15 cellular contexts compared by ENCODE assay signal in the genomic region with DNA sequence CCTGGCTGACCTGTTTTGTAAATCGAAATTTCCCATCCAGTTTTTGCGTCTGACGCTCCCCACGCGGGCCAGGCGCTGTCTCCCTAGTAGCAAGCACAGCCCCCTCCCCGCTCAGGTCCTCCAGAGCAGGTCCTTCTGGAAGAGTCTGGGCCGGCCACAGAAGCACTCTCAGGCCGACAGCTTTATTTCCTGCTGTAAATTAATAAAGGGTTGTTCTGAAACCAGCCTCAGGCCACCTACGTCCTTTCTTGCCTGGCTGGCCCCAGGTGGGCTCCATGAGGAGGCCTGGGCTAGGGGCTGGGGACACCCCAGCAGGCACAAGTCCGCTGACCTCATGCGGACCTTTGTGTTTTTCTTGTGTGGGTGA. TPM values are rescaled to one million over a fixed set of nuclear protein-coding genes. Genes with fewer than 3 reads are reported as not detected.
DNase-seq lines count a peak whose midpoint lies in the region; ATAC-seq and TF ChIP-seq lines count a peak whose summit lies in the region.
"Had no signal": no experiment of that assay in that cellular context is flagged by ENCODE, and none has a peak within 500 bp of the region (broad histone marks: within the 10 kb centered on the region; RNA-seq: fewer than 3 reads in every experiment).

No MANE protein-coding gene starts in this region.

- DNase-seq in BE2C: peak; percentile 11
- DNase-seq in left ventricle myocardium superior: peak; percentile 26
- DNase-seq in progenitor cell of endocrine pancreas (ENCODE audit: low spot score, unreplicated experiment): peak; percentile 7
- DNase-seq in cerebellar nuclear complex (lab: John Stamatoyannopoulos, UW): no peak
- no peak for DNase-seq in NCI-H748 (lab: John Stamatoyannopoulos, UW; ENCODE audit: unreplicated experiment)
- DNase-seq: activated naive CD4-positive, alpha-beta T cell; COR-L47; GDM1; mesenchymal stem cell; NCI-H1694 had no signal

- peaks cover 44% of the 10 kb centered on the region for H3K27me3 Mint-ChIP-seq in progenitor cell of endocrine pancreas

- H3K36me3 ChIP-seq in BE2C: no peaks in the 10 kb centered on the region
- no peaks in the 10 kb centered on the region for H3K36me3 ChIP-seq in gastroesophageal sphincter
- H3K36me3 ChIP-seq: neutrophil had no signal

- H3K27ac ChIP-seq in VCaP: peak overlapping the region; percentile 58; the same call in 1 of the 2 replicates
- no peak overlapping the region for H3K27ac ChIP-seq in gastroesophageal sphincter
- H3K27ac ChIP-seq: neutrophil had no signal

- H3K4me1 ChIP-seq in BE2C (no peaks in the 10 kb centered on the region), gastroesophageal sphincter (no peaks in the 10 kb centered on the region)

- H3K9me3 ChIP-seq in BE2C (no peaks in the 10 kb centered on the region), gastroesophageal sphincter (no peaks in the 10 kb centered on the region)
- H3K9me3 ChIP-seq: neutrophil had no signal

- no peaks in the 10 kb centered on the region for H3K27me3 ChIP-seq in BE2C
- peaks cover 24% of the 10 kb centered on the region for H3K27me3 ChIP-seq in gastroesophageal sphincter

- WGBS in gastroesophageal sphincter (ENCODE audit: low coverage in 1 of 2), 2 donors: 77% methylated on average over 11 of the region's 12 CpGs; no CpG with 5 or more reads in 1 of the 2 donors

- H3K4me1 Mint-ChIP-seq in progenitor cell of endocrine pancreas (ENCODE audit: low read depth): no peaks in the 10 kb centered on the region

- intact Hi-C loops in left ventricle myocardium superior (cut with micrococcal nuclease): no loop called here

- no peaks in the 10 kb centered on the region for H3K9me3 Mint-ChIP-seq in progenitor cell of endocrine pancreas (ENCODE audit: low read depth)

- no peak for ATAC-seq in left ventricle myocardium superior
- no peak for ATAC-seq in GM19452 (IDR thresholded peaks at IDR 0.05; ENCODE audit: unreplicated experiment)
- ATAC-seq in gastroesophageal sphincter: no peak

- H3K4me3 ChIP-seq in BE2C (ENCODE audit: low read depth, low read length) (no peak overlapping the region), gastroesophageal sphincter (no peak overlapping the region)

- no peak overlapping the region for H3K27ac Mint-ChIP-seq in progenitor cell of endocrine pancreas

- TF ChIP-seq POLR2A in gastroesophageal sphincter (IDR thresholded peaks at IDR 0.05): no peak

- TF ChIP-seq EP300 in gastroesophageal sphincter (IDR thresholded peaks at IDR 0.05): no peak

- no peak overlapping the region for H3K4me3 Mint-ChIP-seq in progenitor cell of endocrine pancreas (ENCODE audit: low read depth)

- H3K36me3 Mint-ChIP-seq in progenitor cell of endocrine pancreas (ENCODE audit: insufficient read depth): no peaks in the 10 kb centered on the region

- TF ChIP-seq CTCF in BE2C (IDR thresholded peaks at IDR 0.05; ENCODE audit: low read depth, low read length) (no peak), VCaP (conservative IDR thresholded peaks at IDR 0.05) (no peak), progenitor cell of endocrine pancreas (IDR thresholded peaks at IDR 0.05; ENCODE audit: unreplicated experiment) (no peak), gastroesophageal sphincter (IDR thresholded peaks at IDR 0.05) (no peak)

RNA-seq across cellular contexts. Expression of a gene that starts 35.2 kb away (rescaled TPM):
- polyA plus RNA-seq in BE2C (2012; ENCODE audit: insufficient read depth, insufficient read length, low read depth): 0.71 TPM
- total RNA-seq in left ventricle myocardium superior: 98.4 TPM
- 9.3 and 12.2 TPM in 2 replicates for total RNA-seq in progenitor cell of endocrine pancreas
- total RNA-seq in gastroesophageal sphincter: 1 to 10 TPM in 2 of 4 donors, under 1 TPM in 2; 0.27 to 1.5 (median 0.81) TPM
- polyA plus RNA-seq: AG04450 had no signal

Comparison
In these comparisons a context has a peak if more than half of its experiments do, and no peak if none do; other contexts are left out.
1. DNase-seq: peak in BE2C (single experiment), left ventricle myocardium superior (single experiment) and progenitor cell of endocrine pancreas (single experiment); none in cerebellar nuclear complex (0 of 2) and NCI-H748 (single experiment).